Comparison of ENCODE assay signal across 8 cellular contexts in genomic region chr6:25556516-25556915, GRCh38.
A peak's percentile ranks its signal among the peaks of the same experiment; 100 is the strongest.
DNase-seq lines count a peak whose midpoint lies in the region; ATAC-seq and TF ChIP-seq lines count a peak whose summit lies in the region.

No MANE protein-coding gene starts in this region.

- DNase-seq in AG08395 (ENCODE audit: low spot score) (peak; percentile 72), NCI-H2227 (lab: John Stamatoyannopoulos, UW; ENCODE audit: unreplicated experiment) (peak; percentile 83), kidney epithelial cell (ENCODE audit: low read depth) (peak; percentile 31)
- peak; percentile 80 for DNase-seq in activated CD4-positive, CD25-positive, alpha-beta regulatory T cell treated with anti-CD3 and anti-CD28 coated beads, Interleukin-2, amount 50 U/mL, for 72 hours
- peak; percentile 46 for DNase-seq in central memory CD4-positive, alpha-beta T cell
- peak; percentile 61 for DNase-seq in stimulated activated CD4-positive, alpha-beta T cell treated with anti-CD3 and anti-CD28 coated beads, Interleukin-2, amount 100 ng/mL, for 4 hours (ENCODE audit: low read depth)

- TF ChIP-seq CTCF in kidney epithelial cell (IDR thresholded peaks at IDR 0.05; ENCODE audit: insufficient read depth, low read length, poor library complexity, severe bottlenecking), result peak; percentile 86

- ATAC-seq in GM21786 (IDR thresholded peaks at IDR 0.05; ENCODE audit: unreplicated experiment) (peak; percentile 53), GM18511 (IDR thresholded peaks at IDR 0.05; ENCODE audit: unreplicated experiment) (no peak)

- H3K27me3 ChIP-seq in kidney epithelial cell (ENCODE audit: control insufficient read depth, insufficient read depth, low read length), result no peaks in the 10 kb centered on the region

- H3K36me3 ChIP-seq in kidney epithelial cell (ENCODE audit: control insufficient read depth, insufficient read depth, low read length), result no peaks in the 10 kb centered on the region

- no peak overlapping the region for H3K4me3 ChIP-seq in kidney epithelial cell (ENCODE audit: low read depth, low read length)

Comparison
In these comparisons a context has a peak if more than half of its experiments do, and no peak if none do; other contexts are left out.
1. DNase-seq: peak in every context shown above with its lines; median percentile 83 in NCI-H2227; 80 in activated CD4-positive, CD25-positive, alpha-beta regulatory T cell treated with anti-CD3 and anti-CD28 coated beads, Interleukin-2, amount 50 U/mL, for 72 hours; 72 in AG08395; 61 in stimulated activated CD4-positive, alpha-beta T cell treated with anti-CD3 and anti-CD28 coated beads, Interleukin-2, amount 100 ng/mL, for 4 hours; 46 in central memory CD4-positive, alpha-beta T cell; 31 in kidney epithelial cell.